ENCODE assay signal across 8 cellular contexts in the genomic region with DNA sequence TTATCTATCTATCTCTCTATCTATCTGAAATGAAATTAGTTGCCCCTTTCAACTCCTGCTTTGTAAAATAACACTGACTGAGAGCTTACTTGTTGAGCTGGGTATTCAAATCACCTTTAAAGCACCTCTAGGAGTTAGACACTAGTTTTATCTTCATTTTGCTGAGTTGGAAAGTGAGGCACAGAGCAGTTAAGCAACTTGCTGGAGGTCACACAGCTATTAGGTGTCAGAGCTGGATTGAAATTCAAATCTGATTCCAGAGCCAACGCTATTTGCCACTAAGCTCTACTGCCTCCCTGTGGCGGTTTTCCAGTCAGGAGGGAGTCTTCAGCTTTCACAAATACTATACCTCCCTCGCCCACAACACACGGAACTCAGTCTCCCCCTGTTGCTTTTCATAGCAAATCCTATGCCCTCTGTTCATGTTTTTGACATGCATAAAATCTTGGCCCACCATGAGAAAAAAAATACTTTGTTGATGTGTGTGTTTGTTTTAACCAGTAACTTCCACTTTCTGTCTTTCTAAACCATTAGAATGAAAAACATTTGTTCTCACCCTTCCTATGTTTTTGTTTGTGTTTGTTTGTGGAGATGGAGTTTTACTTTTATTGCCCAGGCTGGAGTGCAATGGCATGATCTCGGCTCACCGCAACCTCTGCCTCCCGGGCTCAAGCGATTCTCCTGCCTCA.
DNase-seq lines count a peak whose midpoint lies in the region; ATAC-seq and TF ChIP-seq lines count a peak whose summit lies in the region.

No MANE protein-coding gene starts in this region.

- H2BK12ac ChIP-seq in trophoblast cell (ENCODE audit: low read length), result no peak overlapping the region

- POLR2A ChIA-PET in activated CD4-positive, alpha-beta T cell treated with anti-CD3 and anti-CD28 coated beads, Interleukin-2, amount 10 ng/mL, durations not matched to agents 7 days and 5 days (lab: Charles Lee), result no interaction called here

- WGBS in endodermal cell (ENCODE audit: insufficient coverage in 1 of 2, insufficient read length in 1 of 2), 2 experiments, result 68% methylated on average over 8 of the region's 8 CpGs; no CpG with 5 or more reads in 1 of the 2 experiments
- no CpG with 5 or more reads among the region's 8 CpGs for WGBS in trophoblast cell (ENCODE audit: extremely low coverage, insufficient coverage, insufficient read length)

- no peaks in the 10 kb centered on the region for H3K36me3 ChIP-seq in Loucy (ENCODE audit: insufficient read depth, low read length)
- no peaks in the 10 kb centered on the region for H3K36me3 ChIP-seq in endodermal cell (ENCODE audit: control insufficient read depth, insufficient read depth, low read length)
- no peaks in the 10 kb centered on the region for H3K36me3 ChIP-seq in trophoblast cell (ENCODE audit: control insufficient read depth in 1 of 2, insufficient read depth in 2 of 2, low read length in 2 of 2)

- H3K9me3 ChIP-seq in Loucy (ENCODE audit: insufficient read depth, low read depth, low read length) (no peaks in the 10 kb centered on the region), endodermal cell (ENCODE audit: control insufficient read depth, low read length) (no peaks in the 10 kb centered on the region), trophoblast cell (ENCODE audit: insufficient read depth, low read depth, low read length) (no peaks in the 10 kb centered on the region)

- CTCF ChIA-PET in activated CD4-positive, alpha-beta T cell treated with anti-CD3 and anti-CD28 coated beads, Interleukin-2, amount 10 ng/mL, durations not matched to agents 7 days and 5 days (lab: Charles Lee), result interaction anchor here (0.6 to 1.7 kb wide), 6 partner anchors 12 to 323 kb away, joined by 3 to 4 read pairs (median 3); a partner anchor contains a TSS

- H4K12ac ChIP-seq in trophoblast cell (ENCODE audit: low read depth, low read length), result no peak overlapping the region

- H3K4me1 ChIP-seq in Loucy (ENCODE audit: insufficient read depth, low read length, poor library complexity, severe bottlenecking) (peaks cover 19% of the 10 kb centered on the region), endodermal cell (ENCODE audit: control insufficient read depth, insufficient read depth, low read length) (peaks cover 4% of the 10 kb centered on the region), trophoblast cell (ENCODE audit: control insufficient read depth in 1 of 2, insufficient read depth in 2 of 2, low read length in 2 of 2) (peaks cover 16 to 19% of the 10 kb centered on the region in 2 experiments)

- H3K18ac ChIP-seq in trophoblast cell (ENCODE audit: low read length), result no peak overlapping the region

- H3K27ac ChIP-seq in endodermal cell (ENCODE audit: low read depth, low read length), result no peak overlapping the region
- no peak overlapping the region for H3K27ac ChIP-seq in trophoblast cell (ENCODE audit: low read depth, low read length)

- no peak overlapping the region for H4K91ac ChIP-seq in trophoblast cell (ENCODE audit: low read depth, low read length)

- H3K9me2 ChIP-seq in Loucy (replicated peaks; ENCODE audit: low read depth, low read length), result no peaks in the 10 kb centered on the region

- H3K4me1 Mint-ChIP-seq in activated CD4-positive, alpha-beta T cell treated with anti-CD3 and anti-CD28 coated beads, Interleukin-2, amount 10 ng/mL, durations not matched to agents 7 days and 5 days, result peaks cover 19% of the 10 kb centered on the region
- peaks cover under 1% of the 10 kb centered on the region for H3K4me1 Mint-ChIP-seq in endodermal cell

- no peak overlapping the region for H2AFZ ChIP-seq in Loucy (ENCODE audit: low read length)
- no peak overlapping the region for H2AFZ ChIP-seq in trophoblast cell (ENCODE audit: insufficient read depth, low read length, poor library complexity)

- H2BK5ac ChIP-seq in trophoblast cell (ENCODE audit: low read depth, low read length, poor library complexity), result no peak overlapping the region

- H3K27me3 Mint-ChIP-seq in activated CD4-positive, alpha-beta T cell treated with anti-CD3 and anti-CD28 coated beads, Interleukin-2, amount 10 ng/mL, durations not matched to agents 7 days and 5 days, result no peaks in the 10 kb centered on the region
- H3K27me3 Mint-ChIP-seq in endodermal cell (ENCODE audit: insufficient read depth), result no peaks in the 10 kb centered on the region

- H3K27me3 ChIP-seq in Loucy (ENCODE audit: insufficient read depth, low read length, poor library complexity, severe bottlenecking) (no peaks in the 10 kb centered on the region), endodermal cell (ENCODE audit: control insufficient read depth, insufficient read depth, low read length, poor library complexity, severe bottlenecking) (no peaks in the 10 kb centered on the region), trophoblast cell (ENCODE audit: insufficient read depth, low read length) (no peaks in the 10 kb centered on the region)

- peaks cover 6% of the 10 kb centered on the region for H3K79me1 ChIP-seq in trophoblast cell (ENCODE audit: low read length)

- no peak overlapping the region for H3K4me3 ChIP-seq in Loucy (ENCODE audit: low read length, poor library complexity, severe bottlenecking)
- no peak overlapping the region for H3K4me3 ChIP-seq in endodermal cell (ENCODE audit: low read length)
- H3K4me3 ChIP-seq in trophoblast cell (ENCODE audit: low read depth, low read length), result no peak overlapping the region

- ATAC-seq in HG03097 (IDR thresholded peaks at IDR 0.05; ENCODE audit: low FRiP score, unreplicated experiment) (no peak), HG03460 (IDR thresholded peaks at IDR 0.05; ENCODE audit: unreplicated experiment) (no peak), GM19463 (IDR thresholded peaks at IDR 0.05; ENCODE audit: unreplicated experiment) (no peak)

- H3K23ac ChIP-seq in trophoblast cell (ENCODE audit: low read length), result no peak overlapping the region

- no peaks in the 10 kb centered on the region for H3K36me3 Mint-ChIP-seq in activated CD4-positive, alpha-beta T cell treated with anti-CD3 and anti-CD28 coated beads, Interleukin-2, amount 10 ng/mL, durations not matched to agents 7 days and 5 days (ENCODE audit: low read depth)
- no peaks in the 10 kb centered on the region for H3K36me3 Mint-ChIP-seq in endodermal cell (ENCODE audit: low read depth)

- no peak overlapping the region for H3K4me3 Mint-ChIP-seq in activated CD4-positive, alpha-beta T cell treated with anti-CD3 and anti-CD28 coated beads, Interleukin-2, amount 10 ng/mL, durations not matched to agents 7 days and 5 days
- H3K4me3 Mint-ChIP-seq in endodermal cell, result no peak overlapping the region

- peak; percentile 29 for DNase-seq in DMS53 treated with DMSO at 0.1 percent for 48 hours (lab: John Stamatoyannopoulos, UW; ENCODE audit: unreplicated experiment)
- DNase-seq in activated CD4-positive, alpha-beta T cell treated with anti-CD3 and anti-CD28 coated beads, Interleukin-2, amount 10 ng/mL, durations not matched to agents 7 days and 5 days, result peak; percentile 71
- peak; percentile 80 for DNase-seq in endodermal cell
- peak; percentile 14 to 54 for DNase-seq in trophoblast cell

- H3K79me2 ChIP-seq in Loucy (ENCODE audit: insufficient read depth, low read length) (no peaks in the 10 kb centered on the region), trophoblast cell (ENCODE audit: control insufficient read depth, insufficient read depth, low read length, poor library complexity) (no peaks in the 10 kb centered on the region)

- H3K27ac Mint-ChIP-seq in activated CD4-positive, alpha-beta T cell treated with anti-CD3 and anti-CD28 coated beads, Interleukin-2, amount 10 ng/mL, durations not matched to agents 7 days and 5 days, result no peak overlapping the region
- no peak overlapping the region for H3K27ac Mint-ChIP-seq in endodermal cell

- H3K4me2 ChIP-seq in Loucy (ENCODE audit: low read depth, low read length, poor library complexity, severe bottlenecking) (no peak overlapping the region), trophoblast cell (ENCODE audit: low read length) (no peak overlapping the region)

- peaks cover 3% of the 10 kb centered on the region; the same call in 1 of the 2 replicates for H3F3A ChIP-seq in Loucy (ENCODE audit: low read depth)

- H3K14ac ChIP-seq in trophoblast cell (ENCODE audit: low read length), result no peak overlapping the region

- no peak overlapping the region for H3K4ac ChIP-seq in trophoblast cell (ENCODE audit: low read depth, low read length)

- no peaks in the 10 kb centered on the region for H4K20me1 ChIP-seq in Loucy (ENCODE audit: insufficient read depth, low read length, poor library complexity, severe bottlenecking)

- TF ChIP-seq CTCF in Loucy (conservative IDR thresholded peaks at IDR 0.05; ENCODE audit: low read length) (peak; percentile 81), endodermal cell (conservative IDR thresholded peaks at IDR 0.05) (peak; percentile 75)

- H3K9ac ChIP-seq in Loucy (ENCODE audit: low read depth, low read length, poor library complexity, severe bottlenecking), result no peak overlapping the region
- no peak overlapping the region for H3K9ac ChIP-seq in endodermal cell (ENCODE audit: extremely low read depth, low read length, poor library complexity, severe bottlenecking)
- H3K9ac ChIP-seq in trophoblast cell (ENCODE audit: low read length), result no peak overlapping the region

- H3K9me3 Mint-ChIP-seq in activated CD4-positive, alpha-beta T cell treated with anti-CD3 and anti-CD28 coated beads, Interleukin-2, amount 10 ng/mL, durations not matched to agents 7 days and 5 days, result no peaks in the 10 kb centered on the region
- H3K9me3 Mint-ChIP-seq in endodermal cell, result peaks cover 2% of the 10 kb centered on the region

- no peak overlapping the region for H4K8ac ChIP-seq in trophoblast cell (ENCODE audit: low read depth, low read length)

- H2AK5ac ChIP-seq in trophoblast cell (ENCODE audit: low read length), result no peak overlapping the region

- H2BK120ac ChIP-seq in trophoblast cell (ENCODE audit: insufficient read depth, low read length, poor library complexity), result no peak overlapping the region

Comparison
In these comparisons a context has a peak if more than half of its experiments do, and no peak if none do; other contexts are left out.
1. DNase-seq: peak in every context shown above with its lines; median percentile 80 in endodermal cell; 71 in activated CD4-positive, alpha-beta T cell treated with anti-CD3 and anti-CD28 coated beads, Interleukin-2, amount 10 ng/mL, durations not matched to agents 7 days and 5 days; 34 in trophoblast cell; 29 in DMS53 treated with DMSO at 0.1 percent for 48 hours.